8 cellular contexts compared by ENCODE assay signal in the genomic region with DNA sequence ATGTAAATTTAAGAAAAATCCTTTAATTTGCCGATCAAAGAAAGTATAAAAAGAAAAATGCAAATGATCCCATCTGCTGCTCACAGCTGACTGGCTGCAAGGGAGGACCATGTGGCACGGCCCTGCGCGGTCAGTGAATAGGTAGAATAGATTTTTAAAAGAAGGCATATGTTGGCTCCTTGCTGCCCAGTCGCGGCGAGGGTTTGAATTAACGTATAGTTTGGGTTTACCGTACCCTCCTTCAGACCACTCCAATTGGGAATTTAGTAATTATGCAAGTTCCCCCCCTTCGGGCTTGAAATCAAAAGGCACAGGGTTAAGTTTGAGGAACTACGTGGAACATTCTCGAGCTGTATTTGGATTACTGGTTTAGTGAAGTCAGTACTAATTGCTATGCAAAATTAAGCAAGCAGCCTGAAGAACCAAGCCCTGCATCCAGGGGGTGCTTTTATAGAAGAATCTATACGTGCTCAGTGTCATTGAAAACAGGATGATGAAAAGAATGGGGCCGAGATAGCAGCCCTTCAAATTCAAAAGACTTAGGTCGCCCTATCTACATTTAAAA. TPM values are rescaled to one million over a fixed set of nuclear protein-coding genes. Genes with fewer than 3 reads are reported as not detected.
DNase-seq lines count a peak whose midpoint lies in the region; ATAC-seq and TF ChIP-seq lines count a peak whose summit lies in the region.

No MANE protein-coding gene starts in this region.

- peaks cover 21% of the 10 kb centered on the region for H3K27me3 Mint-ChIP-seq in GM23338 (ENCODE audit: insufficient read depth, low read depth, poor library complexity)
- H3K27me3 Mint-ChIP-seq in activated T-helper 1 cell treated with anti-CD3 and anti-CD28 coated beads, Interleukin-12 subunit alpha, Interleukin-12 subunit beta, Interleukin-2, Interleukin-4 antibody, amounts not matched to agents 30 ng/mL and 10 ng/mL and 1 ng/mL, durations not matched to agents 14 hours and 24 hours and 36 hours (ENCODE audit: insufficient read depth) = peaks cover 18% of the 10 kb centered on the region

- peaks cover 46% of the 10 kb centered on the region for H3K4me1 Mint-ChIP-seq in GM23338
- H3K4me1 Mint-ChIP-seq in activated T-helper 1 cell treated with anti-CD3 and anti-CD28 coated beads, Interleukin-12 subunit alpha, Interleukin-12 subunit beta, Interleukin-2, Interleukin-4 antibody, amounts not matched to agents 30 ng/mL and 10 ng/mL and 1 ng/mL, durations not matched to agents 14 hours and 24 hours and 36 hours (ENCODE audit: low read depth) = peaks cover 22% of the 10 kb centered on the region

- H3K4me1 ChIP-seq in BE2C (no peaks in the 10 kb centered on the region), GM23338 (ENCODE audit: insufficient read depth) (peaks cover 25% of the 10 kb centered on the region), psoas muscle (peaks cover 12% of the 10 kb centered on the region)

- H3K4me2 ChIP-seq in GM23338 = peak overlapping the region; percentile 69

- peaks cover 5% of the 10 kb centered on the region; the same call in 1 of the 2 replicates for H3F3A ChIP-seq in GM23338 (replicated peaks; ENCODE audit: low read depth)

- H3K9me2 ChIP-seq in GM23338 (ENCODE audit: insufficient read depth) = no peaks in the 10 kb centered on the region

- H3K27me3 ChIP-seq in BE2C (no peaks in the 10 kb centered on the region), GM23338 (ENCODE audit: insufficient read depth) (no peaks in the 10 kb centered on the region), psoas muscle (ENCODE audit: insufficient read depth in 3 of 3, low read length in 2 of 3) (no peaks in the 10 kb centered on the region)

- H3K4me3 Mint-ChIP-seq in GM23338 = peak overlapping the region; percentile 75
- H3K4me3 Mint-ChIP-seq in activated T-helper 1 cell treated with anti-CD3 and anti-CD28 coated beads, Interleukin-12 subunit alpha, Interleukin-12 subunit beta, Interleukin-2, Interleukin-4 antibody, amounts not matched to agents 30 ng/mL and 10 ng/mL and 1 ng/mL, durations not matched to agents 14 hours and 24 hours and 36 hours = peak overlapping the region; percentile 84

- intact Hi-C loops in activated T-helper 1 cell treated with anti-CD3 and anti-CD28 coated beads, Interleukin-12 subunit alpha, Interleukin-12 subunit beta, Interleukin-2, Interleukin-4 antibody, amounts not matched to agents 30 ng/mL and 10 ng/mL and 1 ng/mL, durations not matched to agents 14 hours and 24 hours and 36 hours (cut with micrococcal nuclease) = loop anchor here (1.0 to 10.0 kb wide), 3 partner anchors 343 to 841 kb away; partner anchors contain the start of genes PDSS2 and SEC63
- intact Hi-C loops in left ventricle myocardium superior (cut with micrococcal nuclease) = no loop called here
- intact Hi-C loops in psoas muscle (cut with DNase I) = no loop called here

- ATAC-seq in GM23338 (peak; percentile 68), left ventricle myocardium superior (peak; percentile 30), psoas muscle (peak in 2 of 4 donors; percentile 37 to 49), GM19328 (IDR thresholded peaks at IDR 0.05; ENCODE audit: unreplicated experiment) (no peak)

- H3K27ac Mint-ChIP-seq in GM23338 = peak overlapping the region; percentile 99
- peak overlapping the region; percentile 80 for H3K27ac Mint-ChIP-seq in activated T-helper 1 cell treated with anti-CD3 and anti-CD28 coated beads, Interleukin-12 subunit alpha, Interleukin-12 subunit beta, Interleukin-2, Interleukin-4 antibody, amounts not matched to agents 30 ng/mL and 10 ng/mL and 1 ng/mL, durations not matched to agents 14 hours and 24 hours and 36 hours

- no peaks in the 10 kb centered on the region for H4K20me1 ChIP-seq in GM23338 (replicated peaks; ENCODE audit: insufficient read depth)

- H3K9me3 ChIP-seq in BE2C (no peaks in the 10 kb centered on the region), psoas muscle (no peaks in the 10 kb centered on the region)

- H3K27ac ChIP-seq in GM23338 (ENCODE audit: low read depth) (peak overlapping the region; percentile 99), psoas muscle (peak overlapping the region; percentile 86)

- no peak overlapping the region for H2AFZ ChIP-seq in GM23338

- H3K79me2 ChIP-seq in GM23338 (replicated peaks; ENCODE audit: insufficient read depth) = peaks cover 27% of the 10 kb centered on the region

- DNase-seq in BE2C = peak; percentile 51
- peak; percentile 96 for DNase-seq in GM23338 (ENCODE audit: low spot score)
- DNase-seq in NCI-H524 (lab: John Stamatoyannopoulos, UW) = peak; percentile 61 to 89
- DNase-seq in activated T-helper 1 cell treated with anti-CD3 and anti-CD28 coated beads, Interleukin-12 subunit alpha, Interleukin-12 subunit beta, Interleukin-2, Interleukin-4 antibody, amounts not matched to agents 30 ng/mL and 10 ng/mL and 1 ng/mL, durations not matched to agents 14 hours and 24 hours and 36 hours (ENCODE audit: low spot score) = no peak
- peak; percentile 40 for DNase-seq in left ventricle myocardium superior
- peak in 1 of 2 donors; percentile 25 for DNase-seq in psoas muscle
- DNase-seq in occipital lobe (lab: John Stamatoyannopoulos, UW) = no peak

- H3K36me3 ChIP-seq in BE2C (no peaks in the 10 kb centered on the region), GM23338 (ENCODE audit: insufficient read depth) (no peaks in the 10 kb centered on the region), psoas muscle (ENCODE audit: insufficient read depth in 1 of 2, low read depth in 1 of 2) (no peaks in the 10 kb centered on the region)

- H3K36me3 Mint-ChIP-seq in GM23338 (ENCODE audit: low read depth) = peaks cover 26% of the 10 kb centered on the region
- H3K36me3 Mint-ChIP-seq in activated T-helper 1 cell treated with anti-CD3 and anti-CD28 coated beads, Interleukin-12 subunit alpha, Interleukin-12 subunit beta, Interleukin-2, Interleukin-4 antibody, amounts not matched to agents 30 ng/mL and 10 ng/mL and 1 ng/mL, durations not matched to agents 14 hours and 24 hours and 36 hours (ENCODE audit: low read depth) = no peaks in the 10 kb centered on the region

- 7 to 8% (median 8%) methylated on average over 15 of the region's 15 CpGs for WGBS in psoas muscle, 3 donors

- H3K9me3 Mint-ChIP-seq in GM23338 = no peaks in the 10 kb centered on the region; the same call in 2 of the 3 replicates
- H3K9me3 Mint-ChIP-seq in activated T-helper 1 cell treated with anti-CD3 and anti-CD28 coated beads, Interleukin-12 subunit alpha, Interleukin-12 subunit beta, Interleukin-2, Interleukin-4 antibody, amounts not matched to agents 30 ng/mL and 10 ng/mL and 1 ng/mL, durations not matched to agents 14 hours and 24 hours and 36 hours = no peaks in the 10 kb centered on the region

- H3K4me3 ChIP-seq in BE2C (ENCODE audit: low read depth, low read length) (peak overlapping the region; percentile 82), GM23338 (peak overlapping the region; percentile 57), psoas muscle (peak overlapping the region; percentile 94)

- peak; percentile 9; the same call in 1 of the 2 replicates for TF ChIP-seq CTCF in BE2C (IDR thresholded peaks at IDR 0.05; ENCODE audit: low read depth, low read length)
- peak in 1 of 2 experiments; percentile 32; a peak in 2 of 4 replicates for TF ChIP-seq CTCF in GM23338 (conservative IDR thresholded peaks at IDR 0.05; ENCODE audit: low read depth in 2 of 2)
- TF ChIP-seq CTCF in psoas muscle (IDR thresholded peaks at IDR 0.05) = peak; percentile 6

TF ChIP-seq in GM23338, 12 proteins besides CTCF, POLR2A, EP300 and RAD21 (continues in another document):
- TF ChIP-seq, protein P1, sequence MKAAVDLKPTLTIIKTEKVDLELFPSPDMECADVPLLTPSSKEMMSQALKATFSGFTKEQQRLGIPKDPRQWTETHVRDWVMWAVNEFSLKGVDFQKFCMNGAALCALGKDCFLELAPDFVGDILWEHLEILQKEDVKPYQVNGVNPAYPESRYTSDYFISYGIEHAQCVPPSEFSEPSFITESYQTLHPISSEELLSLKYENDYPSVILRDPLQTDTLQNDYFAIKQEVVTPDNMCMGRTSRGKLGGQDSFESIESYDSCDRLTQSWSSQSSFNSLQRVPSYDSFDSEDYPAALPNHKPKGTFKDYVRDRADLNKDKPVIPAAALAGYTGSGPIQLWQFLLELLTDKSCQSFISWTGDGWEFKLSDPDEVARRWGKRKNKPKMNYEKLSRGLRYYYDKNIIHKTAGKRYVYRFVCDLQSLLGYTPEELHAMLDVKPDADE (IDR thresholded peaks at IDR 0.05) = peak; percentile 52; the same call in 1 of the 2 replicates
- 0 out of 2 replicates have a peak, but pooled peaks have one; percentile 4 for TF ChIP-seq CREB1 (CRISPR knock-in tag; IDR thresholded peaks at IDR 0.05; ENCODE audit: low read depth)

RNA-seq across cellular contexts. Expression of gene BEND3, which starts 1.1 kb away (rescaled TPM):
- polyA plus RNA-seq in BE2C (2012; ENCODE audit: insufficient read depth, insufficient read length, low read depth) = 3.6 TPM
- 30.5 and 33.7 TPM in 2 replicates for total RNA-seq in GM23338 (2014; rRNA removed; shearing (Covaris generic))
- 8.6 and 9.2 TPM in 2 replicates for polyA plus RNA-seq in GM23338 (2016; fragmentation: Nextera tagmentation; extraction: Ambion mirVana)
- 12.8 TPM in 2 replicates for total RNA-seq in activated T-helper 1 cell treated with anti-CD3 and anti-CD28 coated beads, Interleukin-12 subunit alpha, Interleukin-12 subunit beta, Interleukin-2, Interleukin-4 antibody, amounts not matched to agents 30 ng/mL and 10 ng/mL and 1 ng/mL, durations not matched to agents 14 hours and 24 hours and 36 hours
- total RNA-seq in left ventricle myocardium superior = 1.2 TPM
- total RNA-seq in psoas muscle = 1 to 10 TPM; 1.6 to 3.8 (median 1.7) TPM
- 1 to 10 TPM in 2 of 3 donors, under 1 TPM in 1; 0.52 to 2.0 (median 1.0) TPM for polyA plus RNA-seq in psoas muscle
- total RNA-seq in occipital lobe = 6.2 TPM

Comparison
In these comparisons a context has a peak if more than half of its experiments do, and no peak if none do; other contexts are left out.
1. DNase-seq: peak in BE2C (single experiment), GM23338 (single experiment), NCI-H524 (2 of 2) and left ventricle myocardium superior (single experiment); none in activated T-helper 1 cell treated with anti-CD3 and anti-CD28 coated beads, Interleukin-12 subunit alpha, Interleukin-12 subunit beta, Interleukin-2, Interleukin-4 antibody, amounts not matched to agents 30 ng/mL and 10 ng/mL and 1 ng/mL, durations not matched to agents 14 hours and 24 hours and 36 hours (single experiment) and occipital lobe (single experiment).
2. Peak in every context shown above with its lines, with median percentiles within 50 percentile points of each other: H3K4me3 ChIP-seq.